33 cellular contexts compared by ENCODE assay signal in genomic region chr4:30555778-30556177, GRCh38.
DNase-seq lines count a peak whose midpoint lies in the region; ATAC-seq, FAIRE-seq and TF ChIP-seq lines count a peak whose summit lies in the region.
"Had no signal": no experiment of that assay in that cellular context is flagged by ENCODE, and none has a peak within 500 bp of the region (broad histone marks: within the 10 kb centered on the region; RNA-seq: fewer than 3 reads in every experiment).

No MANE protein-coding gene starts in this region.

- H2AFZ ChIP-seq in neural cell (ENCODE audit: low read depth, low read length) (no peak overlapping the region), PC-3 (ENCODE audit: low read length) (no peak overlapping the region)

- intact Hi-C loops in PC-3 (cut with micrococcal nuclease) = no loop called here

- H3K9me3 ChIP-seq in neural cell (ENCODE audit: low read length) (no peaks in the 10 kb centered on the region), tibial nerve (no peaks in the 10 kb centered on the region), PC-3 (ENCODE audit: low read length) (no peaks in the 10 kb centered on the region)
- H3K9me3 ChIP-seq: A549, BE2C, BLaER1, Caco-2 had no signal

- H3K27me3 ChIP-seq in neural cell (ENCODE audit: insufficient read depth, low read depth, low read length) (no peaks in the 10 kb centered on the region), tibial nerve (no peaks in the 10 kb centered on the region), PC-3 (ENCODE audit: low read length) (no peaks in the 10 kb centered on the region)
- H3K27me3 ChIP-seq: BE2C; BLaER1; BLaER1 treated with 17β-estradiol and CSF1 and Interleukin-3, amounts not matched to agents 10 nM and 100 nM had no signal

- H3K79me2 ChIP-seq in neural cell (replicated peaks; ENCODE audit: insufficient read depth, low read length) (no peaks in the 10 kb centered on the region), PC-3 (ENCODE audit: low read length) (no peaks in the 10 kb centered on the region)

- no peaks in the 10 kb centered on the region for H3F3A ChIP-seq in neural cell (ENCODE audit: insufficient read depth, low read length, poor library complexity, severe bottlenecking)
- H3F3A ChIP-seq in PC-3 (ENCODE audit: low read length, unreplicated experiment) = no peaks in the 10 kb centered on the region

- no peaks in the 10 kb centered on the region for H3K9me2 ChIP-seq in neural cell (ENCODE audit: insufficient read depth, low read length)
- H3K9me2 ChIP-seq in PC-3 (replicated peaks; ENCODE audit: low read length) = no peaks in the 10 kb centered on the region

- H3K27ac ChIP-seq in neural cell (ENCODE audit: low read length) = no peak overlapping the region
- no peak overlapping the region for H3K27ac ChIP-seq in tibial nerve
- no peak overlapping the region for H3K27ac ChIP-seq in PC-3 (ENCODE audit: low read length)
- H3K27ac ChIP-seq: 22Rv1; A549; BLaER1; BLaER1 treated with 17β-estradiol and CSF1 and Interleukin-3, amounts not matched to agents 10 nM and 100 nM; C4-2B had no signal

- WGBS in tibial nerve, 2 donors = 57 to 69% methylated on average over 1 of the region's 1 CpG

- H3K36me3 ChIP-seq in neural cell (ENCODE audit: insufficient read depth, low read length) (no peaks in the 10 kb centered on the region), tibial nerve (no peaks in the 10 kb centered on the region), PC-3 (ENCODE audit: low read depth, low read length) (no peaks in the 10 kb centered on the region)
- H3K36me3 ChIP-seq: BE2C; BLaER1; BLaER1 treated with 17β-estradiol and CSF1 and Interleukin-3, amounts not matched to agents 10 nM and 100 nM had no signal

- H3K9ac ChIP-seq in neural cell (ENCODE audit: low read length) = no peak overlapping the region
- H3K9ac ChIP-seq in PC-3 (ENCODE audit: low read length) = no peak overlapping the region
- H3K9ac ChIP-seq: BLaER1; BLaER1 treated with 17β-estradiol and CSF1 and Interleukin-3, amounts not matched to agents 10 nM and 100 nM had no signal

- no peaks in the 10 kb centered on the region for H3K4me1 ChIP-seq in tibial nerve
- H3K4me1 ChIP-seq in PC-3 (ENCODE audit: insufficient read depth, low read length) = no peaks in the 10 kb centered on the region
- H3K4me1 ChIP-seq: A549; BE2C; BLaER1; BLaER1 treated with 17β-estradiol and CSF1 and Interleukin-3, amounts not matched to agents 10 nM and 100 nM had no signal

- POLR2A ChIA-PET in PC-3 (lab: Charles Lee; ENCODE audit: unreplicated experiment) = interaction anchor here (0.7 kb wide), 1 partner anchor 29 kb away, joined by 3 read pairs; no protein-coding TSS in a partner anchor

- CTCF ChIA-PET in PC-3 (lab: Charles Lee) = no interaction called here

- H4K20me1 ChIP-seq in neural cell (ENCODE audit: insufficient read depth) (no peaks in the 10 kb centered on the region), PC-3 (ENCODE audit: low read length) (no peaks in the 10 kb centered on the region)
- H4K20me1 ChIP-seq: BLaER1; BLaER1 treated with 17β-estradiol and CSF1 and Interleukin-3, amounts not matched to agents 10 nM and 100 nM had no signal

- H3K4me2 ChIP-seq in neural cell (ENCODE audit: low read length) (no peak overlapping the region), PC-3 (ENCODE audit: low read length) (no peak overlapping the region)
- H3K4me2 ChIP-seq: A549; BLaER1; BLaER1 treated with 17β-estradiol and CSF1 and Interleukin-3, amounts not matched to agents 10 nM and 100 nM had no signal

- peak; percentile 20 for TF ChIP-seq RAD21 in neural cell (conservative IDR thresholded peaks at IDR 0.05)

- TF ChIP-seq CTCF in neural cell (IDR thresholded peaks at IDR 0.05; ENCODE audit: poor library complexity, severe bottlenecking) (no peak), tibial nerve (IDR thresholded peaks at IDR 0.05) (no peak), PC-3 (conservative IDR thresholded peaks at IDR 0.05; ENCODE audit: low read depth, low read length) (no peak)

- peak; percentile 82 for TF ChIP-seq EP300 in neural cell (conservative IDR thresholded peaks at IDR 0.05; ENCODE audit: poor library complexity, severe bottlenecking)
- TF ChIP-seq EP300 in tibial nerve (IDR thresholded peaks at IDR 0.05) = no peak

- peak; percentile 92 for FAIRE-seq in urothelium cell line (lab: Jason Lieb, UNC)
- FAIRE-seq: A204.1, A549, D721Med had no signal

- no TSS peak for BruUV-seq in PC-3 (replicated peaks; lab: Mats Ljungman, UMichigan)

- ATAC-seq in PC-3 (no peak), GM18870 (IDR thresholded peaks at IDR 0.05; ENCODE audit: unreplicated experiment) (no peak)
- ATAC-seq: A549; CD8-positive, alpha-beta T cell had no signal

- no peak overlapping the region for H3K4me3 ChIP-seq in neural cell (ENCODE audit: low read length)
- H3K4me3 ChIP-seq in tibial nerve = no peak overlapping the region
- H3K4me3 ChIP-seq in PC-3 (ENCODE audit: low read length) = no peak overlapping the region
- H3K4me3 ChIP-seq: A549; BLaER1; BLaER1 treated with 17β-estradiol and CSF1 and Interleukin-3, amounts not matched to agents 10 nM and 100 nM had no signal

- DNase-seq in SK-N-DZ (ENCODE audit: low spot score) = peak; percentile 9
- DNase-seq in urothelium cell line (ENCODE audit: low spot score) = no peak
- no peak for DNase-seq in tibial nerve (ENCODE audit: low spot score in 2 of 2)
- no peak for DNase-seq in PC-3
- DNase-seq: 8988T; ACHN; AML-193; BE2C; C1 segment of cervical spinal cord; Caco-2; Calu3; CD4-positive, alpha-beta memory T cell; CD4-positive, alpha-beta T cell; CD4-positive, CD25-positive, alpha-beta regulatory T cell; CD8-positive, alpha-beta memory T cell; CD8-positive, alpha-beta T cell; COR-L47; DMS 273 treated with DMSO at 0.1 percent for 48 hours; DMS153; DMS53; DMS79; DMS79 treated with DMSO at 0.1 percent for 48 hours; DND-41; EL had no signal

- TF ChIP-seq POLR2A in tibial nerve (IDR thresholded peaks at IDR 0.05) = no peak

TF ChIP-seq in neural cell, 6 proteins besides CTCF, POLR2A, EP300 and RAD21:
- TF ChIP-seq SMC3 (conservative IDR thresholded peaks at IDR 0.05; ENCODE audit: poor library complexity) = no peak
- peak; percentile 98 for TF ChIP-seq REST (IDR thresholded peaks at IDR 0.05; ENCODE audit: borderline replicate concordance)
- peak; percentile 13 for TF ChIP-seq POLR2AphosphoS5 (IDR thresholded peaks at IDR 0.05)
- TF ChIP-seq EZH2 (IDR thresholded peaks at IDR 0.05; ENCODE audit: borderline replicate concordance, insufficient read depth, low read length, poor library complexity, severe bottlenecking) = no peak
- no peak for TF ChIP-seq MXI1 (conservative IDR thresholded peaks at IDR 0.05; ENCODE audit: poor library complexity, severe bottlenecking)
